Comparison of ENCODE assay signal across 15 cellular contexts in the genomic region with DNA sequence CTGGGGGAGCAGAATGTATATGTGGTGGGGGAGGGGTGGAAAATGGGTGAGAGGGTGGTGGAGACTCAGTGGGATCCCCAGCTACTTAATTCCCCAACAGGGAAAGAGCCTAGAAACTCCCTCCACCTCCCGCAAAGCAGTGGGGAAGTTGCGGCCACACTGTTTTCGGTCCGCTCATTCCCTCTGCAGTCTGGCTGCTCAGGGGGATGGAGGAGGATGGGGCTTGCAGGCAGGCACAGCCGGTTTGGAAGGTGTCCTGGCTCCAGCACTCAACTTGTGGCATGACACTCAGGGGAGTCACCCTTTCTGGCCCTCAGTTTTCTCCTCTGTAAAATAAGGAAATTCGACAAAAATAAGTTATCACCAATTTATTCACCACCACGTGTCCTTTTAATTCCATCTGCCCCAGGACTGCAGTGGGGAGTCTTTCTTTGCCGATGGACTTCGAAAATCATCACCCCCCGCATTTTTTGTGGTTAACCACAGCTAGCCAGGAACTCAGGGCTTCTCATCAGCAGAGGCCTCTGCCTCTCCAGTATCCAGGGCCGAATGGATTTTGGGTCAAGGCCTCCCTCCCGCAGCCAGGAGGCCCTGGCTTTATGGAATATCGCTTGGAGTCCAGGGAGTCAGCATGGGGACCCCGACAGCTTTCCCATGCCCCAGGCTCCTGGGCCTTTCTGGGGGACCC. TPM values are rescaled to one million over a fixed set of nuclear protein-coding genes. Genes with fewer than 3 reads are reported as not detected.
DNase-seq lines count a peak whose midpoint lies in the region; ATAC-seq and TF ChIP-seq lines count a peak whose summit lies in the region.
"Had no signal": no experiment of that assay in that cellular context is flagged by ENCODE, and none has a peak within 500 bp of the region (broad histone marks: within the 10 kb centered on the region; RNA-seq: fewer than 3 reads in every experiment).

No MANE protein-coding gene starts in this region.

- DNase-seq in GM23248 (peak; percentile 35), SK-N-SH (no peak), fibroblast of villous mesenchyme (ENCODE audit: low read depth) (peak; percentile 81), smooth muscle cell of the brain vasculature (ENCODE audit: low read depth, low spot score) (peak; percentile 41), HPDE6-E6E7 (ENCODE audit: extremely low spot score) (no peak)
- no peak for DNase-seq in effector memory CD4-positive, alpha-beta T cell
- DNase-seq: DMS153, foreskin melanocyte, islet precursor cell, NCI-H1092 treated with DMSO at 0.1 percent for 48 hours, NCI-H69 had no signal

- CTCF ChIA-PET in SK-N-SH (lab: Yijun Ruan, JAX): interaction anchor here (1.3 kb wide), 1 partner anchor 24 kb away, joined by 4 read pairs; no protein-coding TSS in a partner anchor

- no peaks in the 10 kb centered on the region for H3K9me2 ChIP-seq in GM23248 (ENCODE audit: insufficient read depth)
- H3K9me2 ChIP-seq in SK-N-SH: no peaks in the 10 kb centered on the region

- ATAC-seq in GM18861 (IDR thresholded peaks at IDR 0.05; ENCODE audit: unreplicated experiment): no peak
- ATAC-seq: activated naive CD4-positive, alpha-beta T cell treated with anti-CD3 and anti-CD28 coated beads, Interleukin-2, amount 50 U/mL, for 72 hours had no signal

- POLR2A ChIA-PET in SK-N-SH (lab: Yijun Ruan, JAX): no interaction called here

- H3K27me3 ChIP-seq in GM23248 (replicated peaks; ENCODE audit: insufficient read depth) (no peaks in the 10 kb centered on the region), SK-N-SH (ENCODE audit: insufficient read depth) (no peaks in the 10 kb centered on the region)
- H3K27me3 ChIP-seq in effector memory CD4-positive, alpha-beta T cell (replicated peaks; ENCODE audit: control insufficient read depth, insufficient read depth, low read length, poor library complexity, severe bottlenecking): peaks cover 46% of the 10 kb centered on the region

- no peaks in the 10 kb centered on the region for H3K36me3 ChIP-seq in GM23248 (ENCODE audit: low read depth)
- H3K36me3 ChIP-seq in SK-N-SH (replicated peaks in 1 of 2; ENCODE audit: control insufficient read depth in 1 of 2, insufficient read depth in 2 of 2, low read length in 1 of 2): no peaks in the 10 kb centered on the region
- H3K36me3 ChIP-seq in effector memory CD4-positive, alpha-beta T cell (ENCODE audit: control insufficient read depth, insufficient read depth, low read length): no peaks in the 10 kb centered on the region
- H3K36me3 ChIP-seq: thoracic aorta had no signal

- no peak overlapping the region for H3K4me2 ChIP-seq in GM23248 (ENCODE audit: unreplicated experiment)
- peak overlapping the region; percentile 98; the same call in 1 of the 2 replicates for H3K4me2 ChIP-seq in SK-N-SH

- no peaks in the 10 kb centered on the region for H3K9me3 ChIP-seq in GM23248 (ENCODE audit: low read depth)
- H3K9me3 ChIP-seq in SK-N-SH: no peaks in the 10 kb centered on the region
- H3K9me3 ChIP-seq in effector memory CD4-positive, alpha-beta T cell (ENCODE audit: control insufficient read depth, low read length): no peaks in the 10 kb centered on the region
- H3K9me3 ChIP-seq: thoracic aorta had no signal

- no peak overlapping the region for H3K27ac ChIP-seq in GM23248
- H3K27ac ChIP-seq in SK-N-SH (ENCODE audit: low read depth in 2 of 2, low read length in 1 of 2): peak overlapping the region in 1 of 2 experiments; percentile 22; a peak in 1 of 4 replicates
- H3K27ac ChIP-seq in effector memory CD4-positive, alpha-beta T cell (ENCODE audit: insufficient read depth, low read length, poor library complexity, severe bottlenecking): no peak overlapping the region

- H3K4me3 ChIP-seq in GM23248: no peak overlapping the region
- H3K4me3 ChIP-seq in SK-N-SH (ENCODE audit: low read depth in 2 of 2, low read length in 1 of 2): no peak overlapping the region
- no peak overlapping the region for H3K4me3 ChIP-seq in fibroblast of villous mesenchyme (ENCODE audit: low read depth, low read length)
- H3K4me3 ChIP-seq in effector memory CD4-positive, alpha-beta T cell (ENCODE audit: insufficient read depth, low read depth, low read length, poor library complexity, severe bottlenecking): no peak overlapping the region

- H3K4me1 ChIP-seq in GM23248 (ENCODE audit: insufficient read depth) (0 out of 2 replicates have a peak, but pooled peaks cover 18% of the 10 kb centered on the region), SK-N-SH (ENCODE audit: control insufficient read depth in 1 of 2, insufficient read depth in 2 of 2, low read depth in 1 of 2, low read length in 1 of 2) (peaks cover 5 to 19% of the 10 kb centered on the region in 2 experiments; a peak in 2 of 4 replicates)
- peaks cover 18% of the 10 kb centered on the region for H3K4me1 ChIP-seq in effector memory CD4-positive, alpha-beta T cell (ENCODE audit: control insufficient read depth, insufficient read depth, low read length, poor library complexity, severe bottlenecking)

- H3K79me2 ChIP-seq in GM23248 (ENCODE audit: insufficient read depth): peaks cover 19% of the 10 kb centered on the region
- peaks cover 29% of the 10 kb centered on the region for H3K79me2 ChIP-seq in SK-N-SH (ENCODE audit: insufficient read depth)

- 75 to 80% methylated on average over 14 of the region's 14 CpGs for WGBS in GM23248 (ENCODE audit: low coverage in 1 of 2, low lambda C conversion rate in 2 of 2, missing lambda C conversion rate in 2 of 2), 2 experiments
- WGBS in SK-N-SH (ENCODE audit: low lambda C conversion rate): 76% methylated on average over 14 of the region's 14 CpGs

- no peak for TF ChIP-seq RAD21 in SK-N-SH (IDR thresholded peaks at IDR 0.05; ENCODE audit: low read length)

- TF ChIP-seq CTCF in SK-N-SH (IDR thresholded peaks at IDR 0.05) (no peak), fibroblast of villous mesenchyme (IDR thresholded peaks at IDR 0.05; ENCODE audit: insufficient read depth, low read depth, low read length) (no peak)

- H2AFZ ChIP-seq in GM23248 (no peak overlapping the region), SK-N-SH (ENCODE audit: low read depth) (no peak overlapping the region)

- H3K9ac ChIP-seq in GM23248 (no peak overlapping the region), SK-N-SH (no peak overlapping the region)

- H3F3A ChIP-seq in GM23248 (ENCODE audit: insufficient read depth) (no peaks in the 10 kb centered on the region; the same call in 1 of the 2 replicates), SK-N-SH (replicated peaks; ENCODE audit: insufficient read depth) (peaks cover 3% of the 10 kb centered on the region)

- in situ Hi-C loops in GM23248 (cut with MboI): no loop called here

- no peaks in the 10 kb centered on the region for H4K20me1 ChIP-seq in GM23248 (ENCODE audit: insufficient read depth)
- peaks cover 16% of the 10 kb centered on the region for H4K20me1 ChIP-seq in SK-N-SH (ENCODE audit: insufficient read depth)

- no peak for TF ChIP-seq EP300 in SK-N-SH (IDR thresholded peaks at IDR 0.05; ENCODE audit: borderline replicate concordance in 1 of 2, low read depth in 1 of 2, low read length in 1 of 2)

TF ChIP-seq in SK-N-SH, 30 proteins besides CTCF, POLR2A, EP300 and RAD21:
- no peak for TF ChIP-seq SIN3A (IDR thresholded peaks at IDR 0.05; ENCODE audit: borderline replicate concordance, low read depth, low read length)
- peak; percentile 16; the same call in 1 of the 2 replicates for TF ChIP-seq TCF12 (IDR thresholded peaks at IDR 0.05)
- TF ChIP-seq, protein P1, sequence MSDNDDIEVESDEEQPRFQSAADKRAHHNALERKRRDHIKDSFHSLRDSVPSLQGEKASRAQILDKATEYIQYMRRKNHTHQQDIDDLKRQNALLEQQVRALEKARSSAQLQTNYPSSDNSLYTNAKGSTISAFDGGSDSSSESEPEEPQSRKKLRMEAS (IDR thresholded peaks at IDR 0.05; ENCODE audit: low read depth): 0 out of 2 replicates have a peak, but pooled peaks have one; percentile 41

RNA-seq across cellular contexts. Expression of a gene that starts 1.6 kb away (rescaled TPM):
- 395 and 405 TPM in 2 replicates for total RNA-seq in GM23248 (2014; rRNA removed; shearing (Covaris generic))
- polyA plus RNA-seq in GM23248 (2016; fragmentation: Nextera tagmentation; extraction: Ambion mirVana) (220 and 303 TPM in 2 replicates), SK-N-SH (2012; rRNA removed) (291 and 339 TPM in 2 replicates)
- 289 and 306 TPM in 2 replicates for polyA plus RNA-seq in SK-N-SH (2012; cell fraction: cytosol; rRNA removed)
- polyA plus RNA-seq in SK-N-SH (2012; cell fraction: nucleus; rRNA removed): 141 and 235 TPM in 2 replicates
- 88.9 and 160 TPM in 2 replicates for total RNA-seq in fibroblast of villous mesenchyme
- total RNA-seq: activated naive CD4-positive, alpha-beta T cell treated with anti-CD3 and anti-CD28 coated beads, Interleukin-2, amount 50 U/mL, for 72 hours had no signal

RNA-seq across cellular contexts. Expression of a gene that starts 5.3 kb away (rescaled TPM):
- total RNA-seq in GM23248 (2014; rRNA removed; shearing (Covaris generic)): not detected in 2 replicates
- not detected in 2 replicates for polyA plus RNA-seq in GM23248 (2016; fragmentation: Nextera tagmentation; extraction: Ambion mirVana)
- not detected in 2 replicates for polyA plus RNA-seq in SK-N-SH (2012; rRNA removed)
- polyA plus RNA-seq in SK-N-SH (2012; cell fraction: cytosol; rRNA removed): 0.04 TPM in 1 of 2 replicates, not detected in the other
- polyA plus RNA-seq in SK-N-SH (2012; cell fraction: nucleus; rRNA removed): not detected in 2 replicates
- not detected in 2 replicates for total RNA-seq in fibroblast of villous mesenchyme
- total RNA-seq: H4, thoracic aorta had no signal

Comparison
In these comparisons a context has a peak if more than half of its experiments do, and no peak if none do; other contexts are left out.
1. DNase-seq: peak in GM23248 (single experiment), fibroblast of villous mesenchyme (single experiment) and smooth muscle cell of the brain vasculature (single experiment); none in SK-N-SH (single experiment), effector memory CD4-positive, alpha-beta T cell (0 of 3) and HPDE6-E6E7 (single experiment).